In the genomic region with DNA sequence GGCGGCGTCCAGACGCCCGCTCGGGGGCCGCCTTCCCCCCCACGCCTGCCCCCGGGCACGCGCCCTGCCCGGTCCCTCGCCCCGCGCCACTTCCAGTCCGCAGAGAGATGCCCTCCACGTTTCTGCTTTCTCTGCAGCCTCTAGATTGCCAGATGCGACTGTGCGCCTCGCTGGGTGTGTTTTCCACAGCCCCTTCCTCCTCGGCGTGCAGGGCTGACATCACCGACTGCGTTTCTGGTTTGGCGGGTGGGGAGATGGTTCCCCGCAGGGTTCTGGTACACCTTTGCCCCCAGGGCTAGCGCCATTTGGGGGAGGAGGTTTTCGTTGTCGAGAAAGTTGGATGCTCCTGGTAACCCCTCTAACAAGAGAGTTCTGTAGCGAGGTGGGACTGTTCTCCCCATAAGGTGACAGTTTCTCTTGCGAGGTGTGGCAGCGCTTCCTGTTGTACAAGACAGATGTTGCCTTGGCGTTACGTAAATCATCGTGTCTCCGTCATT, we compare ENCODE assay signal across 8 cellular contexts. TPM values are rescaled to one million over a fixed set of nuclear protein-coding genes. Genes with fewer than 3 reads are reported as not detected.
DNase-seq lines count a peak whose midpoint lies in the region; ATAC-seq and TF ChIP-seq lines count a peak whose summit lies in the region.

No MANE protein-coding gene starts in this region.

- H3K9me3 Mint-ChIP-seq in progenitor cell of endocrine pancreas (ENCODE audit: low read depth) = no peaks in the 10 kb centered on the region

- peak overlapping the region; percentile 90 for H3K4me3 Mint-ChIP-seq in progenitor cell of endocrine pancreas (ENCODE audit: low read depth)

- peaks cover 26% of the 10 kb centered on the region for H3K36me3 Mint-ChIP-seq in progenitor cell of endocrine pancreas (ENCODE audit: insufficient read depth)

- H3K27ac ChIP-seq in 22Rv1 = peak overlapping the region; percentile 86

- intact Hi-C loops in Right ventricle myocardium superior (cut with DNase I) = loop anchor here (5.0 to 10.0 kb wide), 3 partner anchors 101 to 416 kb away; a partner anchor contains a TSS

- peak overlapping the region; percentile 93 for H3K27ac Mint-ChIP-seq in progenitor cell of endocrine pancreas

- H3K4me1 Mint-ChIP-seq in progenitor cell of endocrine pancreas (ENCODE audit: low read depth) = peaks cover 27% of the 10 kb centered on the region

- peaks cover 2% of the 10 kb centered on the region for H3K27me3 Mint-ChIP-seq in progenitor cell of endocrine pancreas

- peak; percentile 28 for ATAC-seq in GM18867 (IDR thresholded peaks at IDR 0.05; ENCODE audit: unreplicated experiment)
- peak; percentile 6 for ATAC-seq in HG03139 (IDR thresholded peaks at IDR 0.05; ENCODE audit: unreplicated experiment)
- peak; percentile 4 for ATAC-seq in Right ventricle myocardium superior (ENCODE audit: poor library complexity)
- ATAC-seq in HG02884 (IDR thresholded peaks at IDR 0.05; ENCODE audit: unreplicated experiment) = no peak

- no peak for TF ChIP-seq CTCF in 22Rv1 (IDR thresholded peaks at IDR 0.05)
- peak; percentile 6 for TF ChIP-seq CTCF in progenitor cell of endocrine pancreas (IDR thresholded peaks at IDR 0.05; ENCODE audit: unreplicated experiment)

- DNase-seq in RPMI8226 (peak; percentile 59), Right ventricle myocardium superior (peak; percentile 60), progenitor cell of endocrine pancreas (ENCODE audit: low spot score, unreplicated experiment) (peak; percentile 26)
- DNase-seq in activated gamma-delta T cell treated with anti-CD3 and anti-CD28 coated beads, Interleukin-2, amount 50 U/mL, for 16 hours (ENCODE audit: low read depth) = peak; percentile 33

RNA-seq across cellular contexts. Expression of a gene that starts 1.5 kb away (rescaled TPM):
- total RNA-seq in Right ventricle myocardium superior (575 TPM), progenitor cell of endocrine pancreas (320 and 331 TPM in 2 replicates)
